In genomic region chr9:134602547-134603362, GRCh38 we compare ENCODE assay signal across 8 cellular contexts. TPM values are rescaled to one million over a fixed set of nuclear protein-coding genes. Genes with fewer than 3 reads are reported as not detected.
DNase-seq lines count a peak whose midpoint lies in the region; ATAC-seq and TF ChIP-seq lines count a peak whose summit lies in the region.
"Had no signal": no experiment of that assay in that cellular context is flagged by ENCODE, and none has a peak within 500 bp of the region (broad histone marks: within the 10 kb centered on the region; RNA-seq: fewer than 3 reads in every experiment).

No MANE protein-coding gene starts in this region.

- H3K4me1 ChIP-seq in upper lobe of left lung = no peaks in the 10 kb centered on the region

- no peak for TF ChIP-seq CTCF in astrocyte of the spinal cord (IDR thresholded peaks at IDR 0.05; ENCODE audit: low read depth, low read length)
- no peak for TF ChIP-seq CTCF in upper lobe of left lung (IDR thresholded peaks at IDR 0.05)

- H3K27ac ChIP-seq in upper lobe of left lung = peak overlapping the region in 1 of 4 donors; percentile 26

- peak; percentile 55 to 92 for ATAC-seq in upper lobe of left lung (ENCODE audit: low FRiP score in 2 of 2)
- no peak for ATAC-seq in GM18505 (IDR thresholded peaks at IDR 0.05; ENCODE audit: unreplicated experiment)
- ATAC-seq: activated T-cell treated with anti-CD3 and anti-CD28 coated beads, Interleukin-2, amount 50 U/mL, for 72 hours had no signal

- 58 to 59% methylated on average over 28 to 31 of the region's 31 CpGs for WGBS in upper lobe of left lung, 2 donors

- DNase-seq in HS-27A (ENCODE audit: low read depth) (peak; percentile 95), astrocyte of the spinal cord (ENCODE audit: low read depth, low spot score) (peak; percentile 100), left kidney (ENCODE audit: low read depth, low spot score) (peak; percentile 41), upper lobe of left lung (peak in 1 of 2 donors; percentile 79), HT-29 (ENCODE audit: low spot score) (no peak), medulla oblongata (ENCODE audit: extremely low spot score) (no peak)
- DNase-seq: activated T-cell treated with anti-CD3 and anti-CD28 coated beads, Interleukin-2, amount 50 U/mL, for 72 hours had no signal

- no peaks in the 10 kb centered on the region for H3K36me3 ChIP-seq in upper lobe of left lung

- TF ChIP-seq POLR2A in upper lobe of left lung (IDR thresholded peaks at IDR 0.05) (no peak), GM18505 (IDR thresholded peaks at IDR 0.05; ENCODE audit: borderline replicate concordance, extremely low read depth, insufficient read depth, insufficient read length) (no peak)

- H3K27me3 ChIP-seq in upper lobe of left lung = no peaks in the 10 kb centered on the region

- H3K4me3 ChIP-seq in astrocyte of the spinal cord (ENCODE audit: low read depth, low read length) (no peak overlapping the region), upper lobe of left lung (no peak overlapping the region)

- no peak for TF ChIP-seq EP300 in upper lobe of left lung (IDR thresholded peaks at IDR 0.05)

- H3K9me3 ChIP-seq in upper lobe of left lung = no peaks in the 10 kb centered on the region

- in situ Hi-C loops in astrocyte of the spinal cord (cut with HindIII; ENCODE audit: low sequenced_read_pairs) = no loop called here

RNA-seq across cellular contexts. Expression of gene COL5A1, which starts 38.8 kb away (rescaled TPM):
- total RNA-seq in upper lobe of left lung = 10 to 100 TPM in 5 of 6 donors, 1 to 10 TPM in 1; 7.5 to 75.4 (median 27.4) TPM
- 0.43 TPM in 1 of 2 replicates, not detected in the other for total RNA-seq in HT-29 (2014; rRNA removed; shearing (Covaris generic))

Comparison
In these comparisons a context has a peak if more than half of its experiments do, and no peak if none do; other contexts are left out.
1. DNase-seq: peak in HS-27A (single experiment), astrocyte of the spinal cord (single experiment) and left kidney (single experiment); none in HT-29 (single experiment) and medulla oblongata (single experiment).